Comparison of ENCODE assay signal across 9 cellular contexts in the genomic region with DNA sequence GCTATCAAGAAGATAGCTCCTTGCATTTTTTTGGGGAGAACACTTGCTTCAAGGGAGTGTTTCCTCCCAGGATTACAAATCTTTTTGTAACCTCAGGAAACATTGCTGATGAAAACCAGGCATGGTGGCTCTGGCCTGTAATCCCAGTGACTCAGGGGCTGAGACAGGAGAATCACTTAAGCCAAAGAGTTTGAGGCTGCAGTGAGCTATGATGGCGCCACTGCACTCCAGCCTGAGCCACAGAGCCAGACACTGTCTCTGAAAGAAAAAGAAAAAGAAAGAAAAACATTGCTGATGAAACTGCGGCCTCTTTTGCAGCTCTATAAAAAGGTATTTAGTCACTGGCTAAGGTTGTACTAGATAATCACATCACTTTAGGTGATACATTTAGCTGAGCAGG. TPM values are rescaled to one million over a fixed set of nuclear protein-coding genes. Genes with fewer than 3 reads are reported as not detected.
DNase-seq lines count a peak whose midpoint lies in the region; ATAC-seq and TF ChIP-seq lines count a peak whose summit lies in the region.
"Had no signal": no experiment of that assay in that cellular context is flagged by ENCODE, and none has a peak within 500 bp of the region (broad histone marks: within the 10 kb centered on the region; RNA-seq: fewer than 3 reads in every experiment).

No MANE protein-coding gene starts in this region.

- no peaks in the 10 kb centered on the region for H4K20me1 ChIP-seq in HCT116 (ENCODE audit: insufficient read depth)

- H3K4me3 ChIP-seq in ACC112 (ENCODE audit: low read depth, low read length) (peak overlapping the region; percentile 79; the same call in 1 of the 2 replicates), HCT116 (replicated peaks in 1 of 2; ENCODE audit: low read depth in 1 of 2, low read length in 2 of 2) (no peak overlapping the region), WERI-Rb-1 (ENCODE audit: low read depth, low read length) (peak overlapping the region; percentile 53; the same call in 1 of the 2 replicates), left lung (peak overlapping the region in 1 of 2 donors; percentile 54)

- no peak for DNase-seq in HCT116 (ENCODE audit: low read depth, low spot score)
- DNase-seq in WERI-Rb-1: peak; percentile 82
- DNase-seq in left lung: no peak
- no peak for DNase-seq in DMS153 (lab: John Stamatoyannopoulos, UW)
- no peak for DNase-seq in putamen (ENCODE audit: low spot score)
- no peak for DNase-seq in medulla oblongata (ENCODE audit: extremely low spot score)
- DNase-seq in hypothalamus (lab: John Stamatoyannopoulos, UW): no peak
- DNase-seq: left colon had no signal

- RAD21 ChIA-PET in HCT116 (lab: Charles Lee; ENCODE audit: low non-redundant PET in 1 of 2, low total read pairs in 2 of 2, uncharacterized antibody in 2 of 2, unreplicated experiment in 2 of 2): no interaction called here

- peak overlapping the region; percentile 74 for H3K9ac ChIP-seq in HCT116 (ENCODE audit: low read length)

- H3K79me2 ChIP-seq in ACC112 (ENCODE audit: control insufficient read depth, insufficient read depth, low read length, unreplicated experiment) (no peaks in the 10 kb centered on the region), HCT116 (ENCODE audit: insufficient read depth, low read length) (no peaks in the 10 kb centered on the region)

- TF ChIP-seq RAD21 in HCT116 (IDR thresholded peaks at IDR 0.05; ENCODE audit: low read depth): no peak

- TF ChIP-seq CTCF in HCT116 (IDR thresholded peaks at IDR 0.05 in 2 of 3, conservative IDR thresholded peaks at IDR 0.05 in 1 of 3; ENCODE audit: borderline replicate concordance in 1 of 3, insufficient read depth in 1 of 3, low read depth in 2 of 3, low read length in 2 of 3): no peak
- TF ChIP-seq CTCF in WERI-Rb-1 (IDR thresholded peaks at IDR 0.05; ENCODE audit: low read depth, low read length): no peak
- no peak for TF ChIP-seq CTCF in left lung (IDR thresholded peaks at IDR 0.05)

- peak overlapping the region; percentile 87 for H3K4me2 ChIP-seq in HCT116 (ENCODE audit: low read length)

- H3K27me3 ChIP-seq in ACC112 (ENCODE audit: insufficient read depth, low read length): no peaks in the 10 kb centered on the region
- no peaks in the 10 kb centered on the region for H3K27me3 ChIP-seq in HCT116 (ENCODE audit: insufficient read depth, low read length)
- H3K27me3 ChIP-seq in WERI-Rb-1 (ENCODE audit: insufficient read depth, low read depth, severe bottlenecking): peaks cover 4% of the 10 kb centered on the region
- H3K27me3 ChIP-seq in left lung: no peaks in the 10 kb centered on the region

- CTCF ChIA-PET in HCT116 (lab: Charles Lee): interaction anchor here (1.9 kb wide), 1 partner anchor 282 kb away, joined by 11 read pairs; no protein-coding TSS in a partner anchor

- H3K27ac ChIP-seq in ACC112 (ENCODE audit: low read depth, low read length) (peak overlapping the region; percentile 92), HCT116 (ENCODE audit: low read depth, low read length) (peak overlapping the region; percentile 89; the same call in 1 of the 2 replicates), WERI-Rb-1 (peak overlapping the region; percentile 100), left lung (peak overlapping the region; percentile 96 to 98)

- no peak for ATAC-seq in HCT116
- ATAC-seq in left lung: no peak

- intact Hi-C loops in HCT116 (cut with micrococcal nuclease) (no loop called here), left lung (cut with DNase I) (no loop called here)

- H2AFZ ChIP-seq in ACC112 (ENCODE audit: low read length, unreplicated experiment) (no peak overlapping the region), HCT116 (ENCODE audit: low read depth, low read length, poor library complexity, severe bottlenecking) (peak overlapping the region; percentile 39)

- no peak for TF ChIP-seq POLR2A in HCT116 (IDR thresholded peaks at IDR 0.05; ENCODE audit: borderline replicate concordance, extremely low read depth, insufficient read depth, insufficient read length)

- H3K36me3 ChIP-seq in ACC112 (ENCODE audit: insufficient read depth, low read length) (no peaks in the 10 kb centered on the region), HCT116 (ENCODE audit: control insufficient read depth in 1 of 2, insufficient read depth in 2 of 2, low read length in 2 of 2) (no peaks in the 10 kb centered on the region), WERI-Rb-1 (no peaks in the 10 kb centered on the region; the same call in 1 of the 2 replicates), left lung (no peaks in the 10 kb centered on the region)

- H3K4me1 ChIP-seq in ACC112 (ENCODE audit: control insufficient read depth, insufficient read depth, low read length, unreplicated experiment): peaks cover 19% of the 10 kb centered on the region
- peaks cover 22 to 52% of the 10 kb centered on the region in 2 experiments for H3K4me1 ChIP-seq in HCT116 (ENCODE audit: control insufficient read depth in 1 of 2, insufficient read depth in 2 of 2, low read length in 2 of 2)
- H3K4me1 ChIP-seq in left lung: peaks cover 7 to 23% of the 10 kb centered on the region in 2 donors

- POLR2A ChIA-PET in HCT116 (lab: Charles Lee): interaction anchor here (3.8 kb wide), 1 partner anchor 281 kb away, joined by 41 read pairs; no protein-coding TSS in a partner anchor

- no TSS peak for BruUV-seq in HCT116 (replicated peaks; lab: Mats Ljungman, UMichigan)

- no peaks in the 10 kb centered on the region for H3K9me2 ChIP-seq in HCT116 (ENCODE audit: insufficient read depth)

- H3K9me3 ChIP-seq in HCT116 (ENCODE audit: control insufficient read depth in 1 of 2, insufficient read depth in 1 of 2, low read depth in 1 of 2, low read length in 2 of 2) (no peaks in the 10 kb centered on the region), WERI-Rb-1 (ENCODE audit: severe bottlenecking) (peaks cover 3% of the 10 kb centered on the region), left lung (no peaks in the 10 kb centered on the region)

TF ChIP-seq in HCT116, 20 proteins besides CTCF, POLR2A, EP300 and RAD21:
- TF ChIP-seq POLR2AphosphoS5 (IDR thresholded peaks at IDR 0.05; ENCODE audit: low read depth, low read length) (no peak), CEBPB (IDR thresholded peaks at IDR 0.05; ENCODE audit: low read depth) (no peak), JUND (IDR thresholded peaks at IDR 0.05) (no peak), SIN3A (IDR thresholded peaks at IDR 0.05; ENCODE audit: low read depth) (no peak), SRF (IDR thresholded peaks at IDR 0.05; ENCODE audit: low read depth) (no peak), FOSL1 (IDR thresholded peaks at IDR 0.05; ENCODE audit: low read depth) (no peak), EGR1 (IDR thresholded peaks at IDR 0.05; ENCODE audit: low read depth) (no peak), EZH2 (IDR thresholded peaks at IDR 0.05) (no peak), ZNF274 (IDR thresholded peaks at IDR 0.05; ENCODE audit: low read depth, low read length) (no peak), CBX3 (IDR thresholded peaks at IDR 0.05; ENCODE audit: low read depth) (no peak), TCF7L2 (IDR thresholded peaks at IDR 0.05; ENCODE audit: borderline replicate concordance, extremely low read depth, insufficient read depth, insufficient read length) (no peak), ELF1 (IDR thresholded peaks at IDR 0.05; ENCODE audit: borderline replicate concordance, low read depth) (no peak)
- TF ChIP-seq, protein P1, sequence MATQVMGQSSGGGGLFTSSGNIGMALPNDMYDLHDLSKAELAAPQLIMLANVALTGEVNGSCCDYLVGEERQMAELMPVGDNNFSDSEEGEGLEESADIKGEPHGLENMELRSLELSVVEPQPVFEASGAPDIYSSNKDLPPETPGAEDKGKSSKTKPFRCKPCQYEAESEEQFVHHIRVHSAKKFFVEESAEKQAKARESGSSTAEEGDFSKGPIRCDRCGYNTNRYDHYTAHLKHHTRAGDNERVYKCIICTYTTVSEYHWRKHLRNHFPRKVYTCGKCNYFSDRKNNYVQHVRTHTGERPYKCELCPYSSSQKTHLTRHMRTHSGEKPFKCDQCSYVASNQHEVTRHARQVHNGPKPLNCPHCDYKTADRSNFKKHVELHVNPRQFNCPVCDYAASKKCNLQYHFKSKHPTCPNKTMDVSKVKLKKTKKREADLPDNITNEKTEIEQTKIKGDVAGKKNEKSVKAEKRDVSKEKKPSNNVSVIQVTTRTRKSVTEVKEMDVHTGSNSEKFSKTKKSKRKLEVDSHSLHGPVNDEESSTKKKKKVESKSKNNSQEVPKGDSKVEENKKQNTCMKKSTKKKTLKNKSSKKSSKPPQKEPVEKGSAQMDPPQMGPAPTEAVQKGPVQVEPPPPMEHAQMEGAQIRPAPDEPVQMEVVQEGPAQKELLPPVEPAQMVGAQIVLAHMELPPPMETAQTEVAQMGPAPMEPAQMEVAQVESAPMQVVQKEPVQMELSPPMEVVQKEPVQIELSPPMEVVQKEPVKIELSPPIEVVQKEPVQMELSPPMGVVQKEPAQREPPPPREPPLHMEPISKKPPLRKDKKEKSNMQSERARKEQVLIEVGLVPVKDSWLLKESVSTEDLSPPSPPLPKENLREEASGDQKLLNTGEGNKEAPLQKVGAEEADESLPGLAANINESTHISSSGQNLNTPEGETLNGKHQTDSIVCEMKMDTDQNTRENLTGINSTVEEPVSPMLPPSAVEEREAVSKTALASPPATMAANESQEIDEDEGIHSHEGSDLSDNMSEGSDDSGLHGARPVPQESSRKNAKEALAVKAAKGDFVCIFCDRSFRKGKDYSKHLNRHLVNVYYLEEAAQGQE (IDR thresholded peaks at IDR 0.05; ENCODE audit: low read depth): no peak
- TF ChIP-seq, protein P2, sequence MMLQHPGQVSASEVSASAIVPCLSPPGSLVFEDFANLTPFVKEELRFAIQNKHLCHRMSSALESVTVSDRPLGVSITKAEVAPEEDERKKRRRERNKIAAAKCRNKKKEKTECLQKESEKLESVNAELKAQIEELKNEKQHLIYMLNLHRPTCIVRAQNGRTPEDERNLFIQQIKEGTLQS (IDR thresholded peaks at IDR 0.05): no peak
TF ChIP-seq in HCT116: peak in this region for 0.

RNA-seq across cellular contexts. Expression of a gene that starts 7.3 kb away (rescaled TPM):
- 1,685 TPM for total RNA-seq in HCT116 (2021; ENCODE audit: unreplicated experiment)
- polyA plus RNA-seq in HCT116 (2012): 8.8 and 29.6 TPM in 2 replicates
- 1,000 to 10,000 TPM; 2,748 to 3,444 TPM for total RNA-seq in left lung

RNA-seq across cellular contexts. Expression of a gene that starts 18.7 kb away (rescaled TPM):
- total RNA-seq in HCT116 (2021; ENCODE audit: unreplicated experiment) (30.1 TPM), left lung (10 to 100 TPM; 19.1 to 19.7 TPM)
- polyA plus RNA-seq in HCT116 (2012): 17.8 and 19.2 TPM in 2 replicates

Comparison
In these comparisons a context has a peak if more than half of its experiments do, and no peak if none do; other contexts are left out.
1. H3K4me3 ChIP-seq: peak in ACC112 (single experiment) and WERI-Rb-1 (single experiment); none in HCT116 (0 of 2).
2. Peak in every context shown above with its lines, with median percentiles within 50 percentile points of each other: H3K27ac ChIP-seq.